Comparison of ENCODE assay signal across 25 cellular contexts in the genomic region with DNA sequence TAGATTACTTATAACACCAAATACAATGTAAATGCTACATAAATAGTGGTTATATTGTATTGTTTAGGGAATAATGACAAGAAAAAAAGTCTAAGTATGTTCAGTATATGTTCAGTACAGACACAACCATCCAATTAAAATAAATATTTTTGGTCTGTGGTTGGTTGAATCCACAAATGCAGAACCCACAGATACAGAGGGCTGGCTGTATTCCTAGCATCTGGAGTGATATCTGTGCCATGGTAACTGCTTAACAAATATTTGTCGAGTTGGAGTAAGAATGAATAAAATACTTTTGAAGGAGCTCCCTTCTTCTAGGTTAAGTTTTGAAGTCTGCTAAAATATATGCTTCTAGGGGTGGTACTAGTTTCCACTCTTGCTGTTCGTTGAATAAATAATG.
A peak's percentile ranks its signal among the peaks of the same experiment; 100 is the strongest.
DNase-seq lines count a peak whose midpoint lies in the region; ATAC-seq and TF ChIP-seq lines count a peak whose summit lies in the region.
"Had no signal": no experiment of that assay in that cellular context is flagged by ENCODE, and none has a peak within 500 bp of the region (broad histone marks: within the 10 kb centered on the region; RNA-seq: fewer than 3 reads in every experiment).

No MANE protein-coding gene starts in this region.

- H3K4me3 ChIP-seq in AG04450 (ENCODE audit: low read depth, low read length), result no peak overlapping the region
- no peak overlapping the region for H3K4me3 ChIP-seq in CD8-positive, alpha-beta T cell (ENCODE audit: low read depth, low read length)
- H3K4me3 ChIP-seq: BLaER1, MG63 had no signal

- no peak overlapping the region for H3K27ac ChIP-seq in AG04450 (ENCODE audit: low read depth, low read length)
- no peak overlapping the region for H3K27ac ChIP-seq in CD8-positive, alpha-beta T cell (ENCODE audit: low read depth, low read length)
- H3K27ac ChIP-seq: BLaER1 had no signal

- POLR2A ChIA-PET in AG04450 (lab: Yijun Ruan, JAX), result no interaction called here
- POLR2A ChIA-PET in CD8-positive, alpha-beta T cell (lab: Charles Lee), result no interaction called here

- H3K27me3 Mint-ChIP-seq in chondrocyte (ENCODE audit: low read depth), result no peaks in the 10 kb centered on the region
- H3K27me3 Mint-ChIP-seq in CD8-positive, alpha-beta T cell (ENCODE audit: low read depth), result no peaks in the 10 kb centered on the region
- H3K27me3 Mint-ChIP-seq: CD4-positive, alpha-beta T cell had no signal

- peaks cover 3% of the 10 kb centered on the region for H3K4me1 Mint-ChIP-seq in chondrocyte (ENCODE audit: low read depth)
- H3K4me1 Mint-ChIP-seq in CD8-positive, alpha-beta T cell (ENCODE audit: low read depth), result no peaks in the 10 kb centered on the region
- H3K4me1 Mint-ChIP-seq in stimulated activated effector memory CD8-positive, alpha-beta T cell treated with anti-CD3 and anti-CD28 coated beads, Interleukin-12 subunit alpha, Interleukin-12 subunit beta, amount 100 ng/mL, for 72 hours, result peaks cover 7% of the 10 kb centered on the region

- H3K4me3 Mint-ChIP-seq in chondrocyte (ENCODE audit: unreplicated experiment), result no peak overlapping the region
- no peak overlapping the region for H3K4me3 Mint-ChIP-seq in CD8-positive, alpha-beta T cell
- H3K4me3 Mint-ChIP-seq in stimulated activated effector memory CD8-positive, alpha-beta T cell treated with anti-CD3 and anti-CD28 coated beads, Interleukin-12 subunit alpha, Interleukin-12 subunit beta, amount 100 ng/mL, for 72 hours, result no peak overlapping the region
- H3K4me3 Mint-ChIP-seq: CD4-positive, alpha-beta T cell had no signal

- ATAC-seq in CD8-positive, alpha-beta T cell, result no peak
- no peak for ATAC-seq in stimulated activated effector memory CD8-positive, alpha-beta T cell treated with anti-CD3 and anti-CD28 coated beads, Interleukin-12 subunit alpha, Interleukin-12 subunit beta, amount 100 ng/mL, for 72 hours
- ATAC-seq: Panc1, SK-N-SH treated with all-trans-retinoic acid at 6 μM for 48 hours had no signal

- no peaks in the 10 kb centered on the region for H3K9me3 ChIP-seq in AG04450 (ENCODE audit: control insufficient read depth, insufficient read depth, low read length)
- no peaks in the 10 kb centered on the region for H3K9me3 ChIP-seq in CD8-positive, alpha-beta T cell (ENCODE audit: low read length)
- H3K9me3 ChIP-seq: BLaER1, Caco-2, MG63 had no signal

- no peaks in the 10 kb centered on the region for H3K36me3 Mint-ChIP-seq in chondrocyte (ENCODE audit: low read depth)
- no peaks in the 10 kb centered on the region for H3K36me3 Mint-ChIP-seq in CD8-positive, alpha-beta T cell
- H3K36me3 Mint-ChIP-seq in stimulated activated effector memory CD8-positive, alpha-beta T cell treated with anti-CD3 and anti-CD28 coated beads, Interleukin-12 subunit alpha, Interleukin-12 subunit beta, amount 100 ng/mL, for 72 hours, result no peaks in the 10 kb centered on the region

- H3K4me1 ChIP-seq in CD8-positive, alpha-beta T cell (ENCODE audit: insufficient read depth, low read length), result no peaks in the 10 kb centered on the region
- H3K4me1 ChIP-seq: BLaER1 had no signal

- intact Hi-C loops in CD8-positive, alpha-beta T cell (cut with DNase I, micrococcal nuclease), result no loop called here

- peak; percentile 13 for DNase-seq in AG04450 (ENCODE audit: low read depth, low spot score)
- DNase-seq in M059J (ENCODE audit: low read depth), result peak; percentile 6
- DNase-seq in chondrocyte (ENCODE audit: low spot score), result no peak
- peak; percentile 44 for DNase-seq in myocyte (ENCODE audit: low read depth)
- no peak for DNase-seq in midbrain (lab: John Stamatoyannopoulos, UW)
- DNase-seq in CD8-positive, alpha-beta T cell, result no peak
- no peak for DNase-seq in activated CD4-positive, alpha-beta T cell treated with anti-CD3 and anti-CD28 coated beads, Interleukin-2, amount 50 U/mL, for 4 hours
- no peak for DNase-seq in stimulated activated effector memory CD8-positive, alpha-beta T cell treated with anti-CD3 and anti-CD28 coated beads, Interleukin-12 subunit alpha, Interleukin-12 subunit beta, amount 100 ng/mL, for 72 hours (ENCODE audit: low spot score in 2 of 2)
- DNase-seq: Caco-2; CD4-positive, alpha-beta T cell; DMS 273 treated with DMSO at 0.1 percent for 48 hours; DMS79 treated with DMSO at 0.1 percent for 48 hours; GOT3; HCEC 1CT; Karpas-422; MG63; NCI-H1092; NCI-H2029; NCI-H2171; NCI-H345; NCI-H524; NCI-H774 had no signal

- H3K27ac Mint-ChIP-seq in chondrocyte (ENCODE audit: unreplicated experiment), result peak overlapping the region; percentile 46
- no peak overlapping the region for H3K27ac Mint-ChIP-seq in CD8-positive, alpha-beta T cell
- no peak overlapping the region for H3K27ac Mint-ChIP-seq in stimulated activated effector memory CD8-positive, alpha-beta T cell treated with anti-CD3 and anti-CD28 coated beads, Interleukin-12 subunit alpha, Interleukin-12 subunit beta, amount 100 ng/mL, for 72 hours
- H3K27ac Mint-ChIP-seq: CD4-positive, alpha-beta T cell had no signal

- no peaks in the 10 kb centered on the region for H3K27me3 ChIP-seq in AG04450 (ENCODE audit: control insufficient read depth, insufficient read depth, low read length)
- no peaks in the 10 kb centered on the region for H3K27me3 ChIP-seq in CD8-positive, alpha-beta T cell (ENCODE audit: insufficient read depth, low read length)
- H3K27me3 ChIP-seq: BLaER1, MG63 had no signal

- H3K9me3 Mint-ChIP-seq in chondrocyte (ENCODE audit: low read depth), result no peaks in the 10 kb centered on the region
- H3K9me3 Mint-ChIP-seq in CD8-positive, alpha-beta T cell, result no peaks in the 10 kb centered on the region
- no peaks in the 10 kb centered on the region for H3K9me3 Mint-ChIP-seq in stimulated activated effector memory CD8-positive, alpha-beta T cell treated with anti-CD3 and anti-CD28 coated beads, Interleukin-12 subunit alpha, Interleukin-12 subunit beta, amount 100 ng/mL, for 72 hours
- H3K9me3 Mint-ChIP-seq: CD4-positive, alpha-beta T cell had no signal

- TF ChIP-seq CTCF in AG04450 (IDR thresholded peaks at IDR 0.05; ENCODE audit: low read depth, low read length) (no peak), chondrocyte (IDR thresholded peaks at IDR 0.05) (no peak)
- TF ChIP-seq CTCF in CD8-positive, alpha-beta T cell (IDR thresholded peaks at IDR 0.05), result no peak

- no peaks in the 10 kb centered on the region for H3K36me3 ChIP-seq in CD8-positive, alpha-beta T cell (ENCODE audit: insufficient read depth, low read length)
- H3K36me3 ChIP-seq: BLaER1, MG63 had no signal

- CTCF ChIA-PET in AG04450 (lab: Charles Lee), result no interaction called here
- CTCF ChIA-PET in CD8-positive, alpha-beta T cell (lab: Charles Lee), result no interaction called here

Comparison
In these comparisons a context has a peak if more than half of its experiments do, and no peak if none do; other contexts are left out.
1. DNase-seq: peak in AG04450 (single experiment), M059J (single experiment) and myocyte (single experiment); none in chondrocyte (single experiment), midbrain (single experiment), CD8-positive, alpha-beta T cell (0 of 7), activated CD4-positive, alpha-beta T cell treated with anti-CD3 and anti-CD28 coated beads, Interleukin-2, amount 50 U/mL, for 4 hours (0 of 2) and stimulated activated effector memory CD8-positive, alpha-beta T cell treated with anti-CD3 and anti-CD28 coated beads, Interleukin-12 subunit alpha, Interleukin-12 subunit beta, amount 100 ng/mL, for 72 hours (0 of 2).